Comparison of ENCODE assay signal across 7 cellular contexts in genomic region chr4:63232058-63232457, GRCh38.
"Had no signal": no experiment of that assay in that cellular context is flagged by ENCODE, and none has a peak within 500 bp of the region (broad histone marks: within the 10 kb centered on the region; RNA-seq: fewer than 3 reads in every experiment).

No MANE protein-coding gene starts in this region.

- DNase-seq: H9, HCEC 1CT, KBM-7 had no signal

- H3K4me1 Mint-ChIP-seq: GM23338, H9, IgD-negative memory B cell had no signal

- H3K4me2 ChIP-seq: GM23338 had no signal

- H2AFZ ChIP-seq: GM23338 had no signal

- H3K27ac Mint-ChIP-seq: GM23338, H9, IgD-negative memory B cell had no signal

- H3K4me3 Mint-ChIP-seq: GM23338, H9, IgD-negative memory B cell had no signal

- ATAC-seq: GM23338, HepG2 had no signal

- H3K27me3 Mint-ChIP-seq: IgD-negative memory B cell had no signal

- H3K9me3 Mint-ChIP-seq: GM23338 had no signal

- H3K4me3 ChIP-seq: GM23338 had no signal

- H3K27ac ChIP-seq: HL-60 had no signal
